Comparison of ENCODE assay signal across 23 cellular contexts in genomic region chr10:82653244-82653933, GRCh38.
A peak's percentile ranks its signal among the peaks of the same experiment; 100 is the strongest.
DNase-seq lines count a peak whose midpoint lies in the region; ATAC-seq and TF ChIP-seq lines count a peak whose summit lies in the region.
"Had no signal": no experiment of that assay in that cellular context is flagged by ENCODE, and none has a peak within 500 bp of the region (broad histone marks: within the 10 kb centered on the region; RNA-seq: fewer than 3 reads in every experiment).

No MANE protein-coding gene starts in this region.

- no peak overlapping the region for H3K4me3 ChIP-seq in H7 (ENCODE audit: insufficient read depth, low read depth, low read length)
- peak overlapping the region; percentile 30; the same call in 1 of the 2 replicates for H3K4me3 ChIP-seq in iPS-20b (ENCODE audit: low read length)
- no peak overlapping the region for H3K4me3 ChIP-seq in HAP-1
- H3K4me3 ChIP-seq in SK-N-SH (ENCODE audit: low read depth in 2 of 2, low read length in 1 of 2): no peak overlapping the region
- H3K4me3 ChIP-seq: A549, Peyer's patch, SK-N-MC had no signal

- no peaks in the 10 kb centered on the region for H3K79me2 ChIP-seq in SK-N-SH (ENCODE audit: insufficient read depth)

- TF ChIP-seq EP300 in SK-N-SH (IDR thresholded peaks at IDR 0.05; ENCODE audit: borderline replicate concordance in 1 of 2, low read depth in 1 of 2, low read length in 1 of 2): no peak

- H3K27ac ChIP-seq in iPS-20b (ENCODE audit: low read length) (no peak overlapping the region), SK-N-SH (ENCODE audit: low read depth in 2 of 2, low read length in 1 of 2) (no peak overlapping the region)
- H3K27ac ChIP-seq: A549, C4-2B, KMS-11, Peyer's patch, SK-N-MC had no signal

- H3K9ac ChIP-seq in iPS-20b (ENCODE audit: low read depth, low read length) (no peak overlapping the region), SK-N-SH (no peak overlapping the region)
- H3K9ac ChIP-seq: KMS-11 had no signal

- no peaks in the 10 kb centered on the region for H3K9me2 ChIP-seq in SK-N-SH

- TF ChIP-seq RAD21 in SK-N-SH (IDR thresholded peaks at IDR 0.05; ENCODE audit: low read length): no peak

- no peaks in the 10 kb centered on the region for H3K9me3 ChIP-seq in iPS-20b (ENCODE audit: insufficient read depth, low read depth, low read length)
- no peaks in the 10 kb centered on the region for H3K9me3 ChIP-seq in HAP-1
- no peaks in the 10 kb centered on the region for H3K9me3 ChIP-seq in SK-N-SH
- H3K9me3 ChIP-seq: A549 had no signal

- H3K9me3 Mint-ChIP-seq in WTC11: peaks cover 3% of the 10 kb centered on the region; the same call in 1 of the 2 replicates
- H3K9me3 Mint-ChIP-seq in activated T-cell treated with anti-CD3 and anti-CD28 coated beads, Interleukin-2, amount 50 U/mL, for 24 hours: peaks cover 10% of the 10 kb centered on the region

- peak overlapping the region; percentile 17 for H3K4me3 Mint-ChIP-seq in WTC11
- no peak overlapping the region for H3K4me3 Mint-ChIP-seq in activated T-cell treated with anti-CD3 and anti-CD28 coated beads, Interleukin-2, amount 50 U/mL, for 24 hours
- H3K4me3 Mint-ChIP-seq: CD8-positive, alpha-beta memory T cell; IgD-negative memory B cell had no signal

- no peaks in the 10 kb centered on the region for H4K20me1 ChIP-seq in SK-N-SH (ENCODE audit: insufficient read depth)

- H3K4me1 Mint-ChIP-seq in WTC11: peaks cover 40% of the 10 kb centered on the region
- no peaks in the 10 kb centered on the region for H3K4me1 Mint-ChIP-seq in activated T-cell treated with anti-CD3 and anti-CD28 coated beads, Interleukin-2, amount 50 U/mL, for 24 hours (ENCODE audit: low read depth)
- H3K4me1 Mint-ChIP-seq: CD8-positive, alpha-beta memory T cell; IgD-negative memory B cell had no signal

- peak overlapping the region; percentile 29; the same call in 1 of the 2 replicates for H3K27ac Mint-ChIP-seq in WTC11
- no peak overlapping the region for H3K27ac Mint-ChIP-seq in activated T-cell treated with anti-CD3 and anti-CD28 coated beads, Interleukin-2, amount 50 U/mL, for 24 hours
- H3K27ac Mint-ChIP-seq: CD8-positive, alpha-beta memory T cell; IgD-negative memory B cell had no signal

- in situ Hi-C loops in HAP-1 (cut with MboI; ENCODE audit: low sequenced_read_pairs): no loop called here

- DNase-seq in H7 (peak; percentile 13), WTC11 (ENCODE audit: low spot score) (no peak), HAP-1 (ENCODE audit: low spot score in 2 of 2) (no peak), HuH-7.5 (ENCODE audit: low spot score) (no peak), SK-N-SH (no peak)
- DNase-seq in activated T-cell treated with anti-CD3 and anti-CD28 coated beads, Interleukin-2, amount 50 U/mL, for 24 hours: no peak
- DNase-seq: AML-193; CD8-positive, alpha-beta memory T cell; DND-41; MM.1S; NCI-H2029 treated with DMSO at 0.1 percent for 48 hours; NCI-H226; NCI-H510A; NCI-H69; OCI-M1; Peyer's patch; SHP77 treated with DMSO at 0.1 percent for 48 hours had no signal

- 84% methylated on average over 2 of the region's 2 CpGs for WGBS in SK-N-SH (ENCODE audit: low lambda C conversion rate)

- TF ChIP-seq CTCF in WTC11 (IDR thresholded peaks at IDR 0.05) (no peak), SK-N-SH (IDR thresholded peaks at IDR 0.05) (no peak)

- H3K36me3 Mint-ChIP-seq in WTC11: peaks cover 8% of the 10 kb centered on the region
- no peaks in the 10 kb centered on the region for H3K36me3 Mint-ChIP-seq in activated T-cell treated with anti-CD3 and anti-CD28 coated beads, Interleukin-2, amount 50 U/mL, for 24 hours (ENCODE audit: low read depth)
- H3K36me3 Mint-ChIP-seq: CD8-positive, alpha-beta memory T cell; IgD-negative memory B cell had no signal

- H2AFZ ChIP-seq in SK-N-SH (ENCODE audit: low read depth): no peak overlapping the region

- H3K27me3 ChIP-seq in H7 (ENCODE audit: control insufficient read depth, insufficient read depth, low read length) (no peaks in the 10 kb centered on the region; the same call in none of the 2 replicates), iPS-20b (ENCODE audit: insufficient read depth, low read length) (no peaks in the 10 kb centered on the region), HAP-1 (ENCODE audit: low read depth) (no peaks in the 10 kb centered on the region), SK-N-SH (ENCODE audit: insufficient read depth) (no peaks in the 10 kb centered on the region)
- H3K27me3 ChIP-seq: Peyer's patch had no signal

- CTCF ChIA-PET in WTC11 (lab: Charles Lee): interaction anchor here (0.8 to 1.5 kb wide), 2 partner anchors 158 to 300 kb away, joined by 3 to 4 read pairs; no protein-coding TSS in a partner anchor
- CTCF ChIA-PET in SK-N-SH (lab: Yijun Ruan, JAX): no interaction called here

- no peak overlapping the region for H3K4me2 ChIP-seq in SK-N-SH
- H3K4me2 ChIP-seq: A549, KMS-11 had no signal

- POLR2A ChIA-PET in WTC11 (lab: Charles Lee) (interaction anchor here (0.5 kb wide), 1 partner anchor 1456 kb away, joined by 3 read pairs; no protein-coding TSS in a partner anchor), SK-N-SH (lab: Yijun Ruan, JAX) (no interaction called here)

- no peaks in the 10 kb centered on the region for H3K36me3 ChIP-seq in H7 (replicated peaks; ENCODE audit: control insufficient read depth, insufficient read depth, low read length)
- H3K36me3 ChIP-seq in iPS-20b (ENCODE audit: insufficient read depth, low read depth, low read length): no peaks in the 10 kb centered on the region
- no peaks in the 10 kb centered on the region for H3K36me3 ChIP-seq in HAP-1 (replicated peaks)
- H3K36me3 ChIP-seq in SK-N-SH (replicated peaks in 1 of 2; ENCODE audit: control insufficient read depth in 1 of 2, insufficient read depth in 2 of 2, low read length in 1 of 2): no peaks in the 10 kb centered on the region
- H3K36me3 ChIP-seq: Peyer's patch had no signal

- H3K27me3 Mint-ChIP-seq in WTC11 (ENCODE audit: low read depth): peaks cover 20% of the 10 kb centered on the region
- no peaks in the 10 kb centered on the region for H3K27me3 Mint-ChIP-seq in activated T-cell treated with anti-CD3 and anti-CD28 coated beads, Interleukin-2, amount 50 U/mL, for 24 hours
- H3K27me3 Mint-ChIP-seq: CD8-positive, alpha-beta memory T cell; IgD-negative memory B cell had no signal

- peaks cover 7% of the 10 kb centered on the region for H3F3A ChIP-seq in SK-N-SH (replicated peaks; ENCODE audit: insufficient read depth)

- H3K4me1 ChIP-seq in iPS-20b (ENCODE audit: insufficient read depth, low read length) (peaks cover 16% of the 10 kb centered on the region), HAP-1 (no peaks in the 10 kb centered on the region), SK-N-SH (ENCODE audit: control insufficient read depth in 1 of 2, insufficient read depth in 2 of 2, low read depth in 1 of 2, low read length in 1 of 2) (no peaks in the 10 kb centered on the region)
- H3K4me1 ChIP-seq: A549, Peyer's patch had no signal

- peak; percentile 72 for ATAC-seq in WTC11
- ATAC-seq: A549 had no signal

TF ChIP-seq in WTC11, 78 proteins besides CTCF, POLR2A, EP300 and RAD21 (continues in another document):
- TF ChIP-seq, protein P1, sequence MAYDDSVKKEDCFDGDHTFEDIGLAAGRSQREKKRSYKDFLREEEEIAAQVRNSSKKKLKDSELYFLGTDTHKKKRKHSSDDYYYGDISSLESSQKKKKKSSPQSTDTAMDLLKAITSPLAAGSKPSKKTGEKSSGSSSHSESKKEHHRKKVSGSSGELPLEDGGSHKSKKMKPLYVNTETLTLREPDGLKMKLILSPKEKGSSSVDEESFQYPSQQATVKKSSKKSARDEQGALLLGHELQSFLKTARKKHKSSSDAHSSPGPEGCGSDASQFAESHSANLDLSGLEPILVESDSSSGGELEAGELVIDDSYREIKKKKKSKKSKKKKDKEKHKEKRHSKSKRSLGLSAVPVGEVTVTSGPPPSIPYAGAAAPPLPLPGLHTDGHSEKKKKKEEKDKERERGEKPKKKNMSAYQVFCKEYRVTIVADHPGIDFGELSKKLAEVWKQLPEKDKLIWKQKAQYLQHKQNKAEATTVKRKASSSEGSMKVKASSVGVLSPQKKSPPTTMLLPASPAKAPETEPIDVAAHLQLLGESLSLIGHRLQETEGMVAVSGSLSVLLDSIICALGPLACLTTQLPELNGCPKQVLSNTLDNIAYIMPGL (CRISPR knock-in tag; IDR thresholded peaks at IDR 0.05): no peak
- no peak for TF ChIP-seq ZNF416 (CRISPR knock-in tag; IDR thresholded peaks at IDR 0.05)
- TF ChIP-seq, protein P2, sequence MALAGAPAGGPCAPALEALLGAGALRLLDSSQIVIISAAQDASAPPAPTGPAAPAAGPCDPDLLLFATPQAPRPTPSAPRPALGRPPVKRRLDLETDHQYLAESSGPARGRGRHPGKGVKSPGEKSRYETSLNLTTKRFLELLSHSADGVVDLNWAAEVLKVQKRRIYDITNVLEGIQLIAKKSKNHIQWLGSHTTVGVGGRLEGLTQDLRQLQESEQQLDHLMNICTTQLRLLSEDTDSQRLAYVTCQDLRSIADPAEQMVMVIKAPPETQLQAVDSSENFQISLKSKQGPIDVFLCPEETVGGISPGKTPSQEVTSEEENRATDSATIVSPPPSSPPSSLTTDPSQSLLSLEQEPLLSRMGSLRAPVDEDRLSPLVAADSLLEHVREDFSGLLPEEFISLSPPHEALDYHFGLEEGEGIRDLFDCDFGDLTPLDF (CRISPR knock-in tag; IDR thresholded peaks at IDR 0.05): no peak

TF ChIP-seq in SK-N-SH, 30 proteins besides CTCF, POLR2A, EP300 and RAD21 (continues in another document):
- TF ChIP-seq TAF1 (IDR thresholded peaks at IDR 0.05; ENCODE audit: borderline replicate concordance, low read depth, low read length) (no peak), SMC3 (IDR thresholded peaks at IDR 0.05; ENCODE audit: low read depth, low read length) (no peak), FOSL2 (IDR thresholded peaks at IDR 0.05; ENCODE audit: borderline replicate concordance, low read depth) (no peak), TCF12 (IDR thresholded peaks at IDR 0.05) (no peak), RXRA (IDR thresholded peaks at IDR 0.05; ENCODE audit: borderline replicate concordance, low read depth) (no peak), ELF1 (IDR thresholded peaks at IDR 0.05) (no peak)
- TF ChIP-seq, protein P3, sequence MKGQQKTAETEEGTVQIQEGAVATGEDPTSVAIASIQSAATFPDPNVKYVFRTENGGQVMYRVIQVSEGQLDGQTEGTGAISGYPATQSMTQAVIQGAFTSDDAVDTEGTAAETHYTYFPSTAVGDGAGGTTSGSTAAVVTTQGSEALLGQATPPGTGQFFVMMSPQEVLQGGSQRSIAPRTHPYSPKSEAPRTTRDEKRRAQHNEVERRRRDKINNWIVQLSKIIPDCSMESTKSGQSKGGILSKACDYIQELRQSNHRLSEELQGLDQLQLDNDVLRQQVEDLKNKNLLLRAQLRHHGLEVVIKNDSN (IDR thresholded peaks at IDR 0.05; ENCODE audit: borderline replicate concordance, low read depth): no peak
